Comparison of ENCODE assay signal across 1 cellular context in genomic region chr1:92298573-92299476, GRCh38.
A peak's percentile ranks its signal among the peaks of the same experiment; 100 is the strongest.
TF ChIP-seq lines count a peak whose summit lies in the region.

A gene with protein sequence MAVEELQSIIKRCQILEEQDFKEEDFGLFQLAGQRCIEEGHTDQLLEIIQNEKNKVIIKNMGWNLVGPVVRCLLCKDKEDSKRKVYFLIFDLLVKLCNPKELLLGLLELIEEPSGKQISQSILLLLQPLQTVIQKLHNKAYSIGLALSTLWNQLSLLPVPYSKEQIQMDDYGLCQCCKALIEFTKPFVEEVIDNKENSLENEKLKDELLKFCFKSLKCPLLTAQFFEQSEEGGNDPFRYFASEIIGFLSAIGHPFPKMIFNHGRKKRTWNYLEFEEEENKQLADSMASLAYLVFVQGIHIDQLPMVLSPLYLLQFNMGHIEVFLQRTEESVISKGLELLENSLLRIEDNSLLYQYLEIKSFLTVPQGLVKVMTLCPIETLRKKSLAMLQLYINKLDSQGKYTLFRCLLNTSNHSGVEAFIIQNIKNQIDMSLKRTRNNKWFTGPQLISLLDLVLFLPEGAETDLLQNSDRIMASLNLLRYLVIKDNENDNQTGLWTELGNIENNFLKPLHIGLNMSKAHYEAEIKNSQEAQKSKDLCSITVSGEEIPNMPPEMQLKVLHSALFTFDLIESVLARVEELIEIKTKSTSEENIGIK (minus strand): TSS chr1:92298987. CDS start chr1:92297999, 988 bp downstream.
Gene RPAP2 (plus strand): TSS chr1:92299059. CDS start chr1:92299074, 15 bp downstream.

TF ChIP-seq in HepG2, 621 proteins besides CTCF, POLR2A, EP300 and RAD21 (continued from another document and continues in another):
- TF ChIP-seq ZNF577 (CRISPR knock-in tag; IDR thresholded peaks at IDR 0.05; ENCODE audit: borderline replicate concordance, low read depth) (no peak), ZBTB1 (CRISPR knock-in tag; IDR thresholded peaks at IDR 0.05; ENCODE audit: borderline replicate concordance) (no peak), DMAP1 (CRISPR knock-in tag; IDR thresholded peaks at IDR 0.05) (peak; percentile 90; the same call in 1 of the 2 replicates), NR2C2 (CRISPR knock-in tag; IDR thresholded peaks at IDR 0.05; ENCODE audit: borderline replicate concordance) (peak; percentile 39; the same call in 1 of the 2 replicates), GATA4 (IDR thresholded peaks at IDR 0.05; ENCODE audit: borderline replicate concordance, low read depth) (peak; percentile 20; the same call in 1 of the 2 replicates), ZSCAN5A (CRISPR knock-in tag; IDR thresholded peaks at IDR 0.05; ENCODE audit: borderline replicate concordance) (no peak; the same call in 1 of the 2 replicates), PHF20 (CRISPR knock-in tag; IDR thresholded peaks at IDR 0.05) (peak; percentile 42; the same call in 1 of the 2 replicates), TBL1XR1 (IDR thresholded peaks at IDR 0.05; ENCODE audit: borderline replicate concordance, low read length, partially characterized antibody) (no peak), CBX1 (IDR thresholded peaks at IDR 0.05; ENCODE audit: low read depth) (peak; percentile 64), ZMYM3 (CRISPR knock-in tag; IDR thresholded peaks at IDR 0.05) (peak; percentile 29; the same call in 1 of the 2 replicates), ZNF816 (CRISPR knock-in tag; IDR thresholded peaks at IDR 0.05; ENCODE audit: borderline replicate concordance) (peak; percentile 87; the same call in 1 of the 2 replicates), EED (CRISPR knock-in tag; IDR thresholded peaks at IDR 0.05) (peak; percentile 11; the same call in 1 of the 2 replicates), ZNF546 (CRISPR knock-in tag; conservative IDR thresholded peaks at IDR 0.05) (no peak), ZNF232 (CRISPR knock-in tag; IDR thresholded peaks at IDR 0.05; ENCODE audit: borderline replicate concordance) (peak; percentile 28; the same call in 1 of the 2 replicates), ZSCAN21 (CRISPR knock-in tag; IDR thresholded peaks at IDR 0.05; ENCODE audit: borderline replicate concordance) (peak; percentile 76), ZNF383 (CRISPR knock-in tag; IDR thresholded peaks at IDR 0.05; ENCODE audit: borderline replicate concordance) (0 out of 2 replicates have a peak, but pooled peaks have one; percentile 38), MIXL1 (CRISPR knock-in tag; IDR thresholded peaks at IDR 0.05) (no peak), NFIB (CRISPR knock-in tag; IDR thresholded peaks at IDR 0.05; ENCODE audit: borderline replicate concordance) (no peak), PAWR (CRISPR knock-in tag; IDR thresholded peaks at IDR 0.05; ENCODE audit: borderline replicate concordance) (peak; percentile 85), ASH2L (IDR thresholded peaks at IDR 0.05; ENCODE audit: insufficient read length, low read depth, low read length) (peak; percentile 85), NFE2L2 (IDR thresholded peaks at IDR 0.05; ENCODE audit: low read length) (no peak), ZNF567 (CRISPR knock-in tag; IDR thresholded peaks at IDR 0.05; ENCODE audit: borderline replicate concordance) (no peak), IRX3 (CRISPR knock-in tag; IDR thresholded peaks at IDR 0.05; ENCODE audit: borderline replicate concordance, low read depth) (no peak; the same call in 1 of the 2 replicates), RFX5 (IDR thresholded peaks at IDR 0.05; ENCODE audit: low read depth, low read length) (no peak), FOSL2 (CRISPR knock-in tag; IDR thresholded peaks at IDR 0.05) (0 out of 2 replicates have a peak, but pooled peaks have one; percentile 18), MAX (IDR thresholded peaks at IDR 0.05) (peak; percentile 79), SETDB1 (CRISPR knock-in tag; IDR thresholded peaks at IDR 0.05; ENCODE audit: borderline replicate concordance) (no peak), ZNF749 (CRISPR knock-in tag; IDR thresholded peaks at IDR 0.05; ENCODE audit: borderline replicate concordance) (peak; percentile 60; the same call in 1 of the 2 replicates), ZNF879 (CRISPR knock-in tag; IDR thresholded peaks at IDR 0.05) (0 out of 2 replicates have a peak, but pooled peaks have one; percentile 33), GABPB1 (CRISPR knock-in tag; IDR thresholded peaks at IDR 0.05) (peak; percentile 78; the same call in 1 of the 2 replicates), GLI4 (CRISPR knock-in tag; IDR thresholded peaks at IDR 0.05; ENCODE audit: borderline replicate concordance) (peak; percentile 72; the same call in 1 of the 2 replicates), ZNF451 (CRISPR knock-in tag; IDR thresholded peaks at IDR 0.05) (no peak), CREM (IDR thresholded peaks at IDR 0.05) (no peak), CREM (CRISPR knock-in tag; IDR thresholded peaks at IDR 0.05) (no peak), ZNF251 (CRISPR knock-in tag; IDR thresholded peaks at IDR 0.05) (no peak), ZNF570 (CRISPR knock-in tag; IDR thresholded peaks at IDR 0.05; ENCODE audit: borderline replicate concordance) (no peak), ZNF564 (CRISPR knock-in tag; IDR thresholded peaks at IDR 0.05) (peak; percentile 35; the same call in 1 of the 2 replicates)
- TF ChIP-seq, protein P1, sequence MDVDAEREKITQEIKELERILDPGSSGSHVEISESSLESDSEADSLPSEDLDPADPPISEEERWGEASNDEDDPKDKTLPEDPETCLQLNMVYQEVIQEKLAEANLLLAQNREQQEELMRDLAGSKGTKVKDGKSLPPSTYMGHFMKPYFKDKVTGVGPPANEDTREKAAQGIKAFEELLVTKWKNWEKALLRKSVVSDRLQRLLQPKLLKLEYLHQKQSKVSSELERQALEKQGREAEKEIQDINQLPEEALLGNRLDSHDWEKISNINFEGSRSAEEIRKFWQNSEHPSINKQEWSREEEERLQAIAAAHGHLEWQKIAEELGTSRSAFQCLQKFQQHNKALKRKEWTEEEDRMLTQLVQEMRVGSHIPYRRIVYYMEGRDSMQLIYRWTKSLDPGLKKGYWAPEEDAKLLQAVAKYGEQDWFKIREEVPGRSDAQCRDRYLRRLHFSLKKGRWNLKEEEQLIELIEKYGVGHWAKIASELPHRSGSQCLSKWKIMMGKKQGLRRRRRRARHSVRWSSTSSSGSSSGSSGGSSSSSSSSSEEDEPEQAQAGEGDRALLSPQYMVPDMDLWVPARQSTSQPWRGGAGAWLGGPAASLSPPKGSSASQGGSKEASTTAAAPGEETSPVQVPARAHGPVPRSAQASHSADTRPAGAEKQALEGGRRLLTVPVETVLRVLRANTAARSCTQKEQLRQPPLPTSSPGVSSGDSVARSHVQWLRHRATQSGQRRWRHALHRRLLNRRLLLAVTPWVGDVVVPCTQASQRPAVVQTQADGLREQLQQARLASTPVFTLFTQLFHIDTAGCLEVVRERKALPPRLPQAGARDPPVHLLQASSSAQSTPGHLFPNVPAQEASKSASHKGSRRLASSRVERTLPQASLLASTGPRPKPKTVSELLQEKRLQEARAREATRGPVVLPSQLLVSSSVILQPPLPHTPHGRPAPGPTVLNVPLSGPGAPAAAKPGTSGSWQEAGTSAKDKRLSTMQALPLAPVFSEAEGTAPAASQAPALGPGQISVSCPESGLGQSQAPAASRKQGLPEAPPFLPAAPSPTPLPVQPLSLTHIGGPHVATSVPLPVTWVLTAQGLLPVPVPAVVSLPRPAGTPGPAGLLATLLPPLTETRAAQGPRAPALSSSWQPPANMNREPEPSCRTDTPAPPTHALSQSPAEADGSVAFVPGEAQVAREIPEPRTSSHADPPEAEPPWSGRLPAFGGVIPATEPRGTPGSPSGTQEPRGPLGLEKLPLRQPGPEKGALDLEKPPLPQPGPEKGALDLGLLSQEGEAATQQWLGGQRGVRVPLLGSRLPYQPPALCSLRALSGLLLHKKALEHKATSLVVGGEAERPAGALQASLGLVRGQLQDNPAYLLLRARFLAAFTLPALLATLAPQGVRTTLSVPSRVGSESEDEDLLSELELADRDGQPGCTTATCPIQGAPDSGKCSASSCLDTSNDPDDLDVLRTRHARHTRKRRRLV (CRISPR knock-in tag; IDR thresholded peaks at IDR 0.05) = no peak; the same call in 1 of the 2 replicates
- TF ChIP-seq, protein P2, sequence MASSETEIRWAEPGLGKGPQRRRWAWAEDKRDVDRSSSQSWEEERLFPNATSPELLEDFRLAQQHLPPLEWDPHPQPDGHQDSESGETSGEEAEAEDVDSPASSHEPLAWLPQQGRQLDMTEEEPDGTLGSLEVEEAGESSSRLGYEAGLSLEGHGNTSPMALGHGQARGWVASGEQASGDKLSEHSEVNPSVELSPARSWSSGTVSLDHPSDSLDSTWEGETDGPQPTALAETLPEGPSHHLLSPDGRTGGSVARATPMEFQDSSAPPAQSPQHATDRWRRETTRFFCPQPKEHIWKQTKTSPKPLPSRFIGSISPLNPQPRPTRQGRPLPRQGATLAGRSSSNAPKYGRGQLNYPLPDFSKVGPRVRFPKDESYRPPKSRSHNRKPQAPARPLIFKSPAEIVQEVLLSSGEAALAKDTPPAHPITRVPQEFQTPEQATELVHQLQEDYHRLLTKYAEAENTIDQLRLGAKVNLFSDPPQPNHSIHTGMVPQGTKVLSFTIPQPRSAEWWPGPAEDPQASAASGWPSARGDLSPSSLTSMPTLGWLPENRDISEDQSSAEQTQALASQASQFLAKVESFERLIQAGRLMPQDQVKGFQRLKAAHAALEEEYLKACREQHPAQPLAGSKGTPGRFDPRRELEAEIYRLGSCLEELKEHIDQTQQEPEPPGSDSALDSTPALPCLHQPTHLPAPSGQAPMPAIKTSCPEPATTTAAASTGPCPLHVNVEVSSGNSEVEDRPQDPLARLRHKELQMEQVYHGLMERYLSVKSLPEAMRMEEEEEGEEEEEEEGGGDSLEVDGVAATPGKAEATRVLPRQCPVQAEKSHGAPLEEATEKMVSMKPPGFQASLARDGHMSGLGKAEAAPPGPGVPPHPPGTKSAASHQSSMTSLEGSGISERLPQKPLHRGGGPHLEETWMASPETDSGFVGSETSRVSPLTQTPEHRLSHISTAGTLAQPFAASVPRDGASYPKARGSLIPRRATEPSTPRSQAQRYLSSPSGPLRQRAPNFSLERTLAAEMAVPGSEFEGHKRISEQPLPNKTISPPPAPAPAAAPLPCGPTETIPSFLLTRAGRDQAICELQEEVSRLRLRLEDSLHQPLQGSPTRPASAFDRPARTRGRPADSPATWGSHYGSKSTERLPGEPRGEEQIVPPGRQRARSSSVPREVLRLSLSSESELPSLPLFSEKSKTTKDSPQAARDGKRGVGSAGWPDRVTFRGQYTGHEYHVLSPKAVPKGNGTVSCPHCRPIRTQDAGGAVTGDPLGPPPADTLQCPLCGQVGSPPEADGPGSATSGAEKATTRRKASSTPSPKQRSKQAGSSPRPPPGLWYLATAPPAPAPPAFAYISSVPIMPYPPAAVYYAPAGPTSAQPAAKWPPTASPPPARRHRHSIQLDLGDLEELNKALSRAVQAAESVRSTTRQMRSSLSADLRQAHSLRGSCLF (CRISPR knock-in tag; IDR thresholded peaks at IDR 0.05; ENCODE audit: borderline replicate concordance) = no peak
- TF ChIP-seq, protein P3, sequence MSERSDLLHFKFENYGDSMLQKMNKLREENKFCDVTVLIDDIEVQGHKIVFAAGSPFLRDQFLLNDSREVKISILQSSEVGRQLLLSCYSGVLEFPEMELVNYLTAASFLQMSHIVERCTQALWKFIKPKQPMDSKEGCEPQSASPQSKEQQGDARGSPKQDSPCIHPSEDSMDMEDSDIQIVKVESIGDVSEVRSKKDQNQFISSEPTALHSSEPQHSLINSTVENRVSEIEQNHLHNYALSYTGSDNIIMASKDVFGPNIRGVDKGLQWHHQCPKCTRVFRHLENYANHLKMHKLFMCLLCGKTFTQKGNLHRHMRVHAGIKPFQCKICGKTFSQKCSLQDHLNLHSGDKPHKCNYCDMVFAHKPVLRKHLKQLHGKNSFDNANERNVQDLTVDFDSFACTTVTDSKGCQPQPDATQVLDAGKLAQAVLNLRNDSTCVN (CRISPR knock-in tag; IDR thresholded peaks at IDR 0.05; ENCODE audit: borderline replicate concordance) = no peak
- TF ChIP-seq, protein P4, sequence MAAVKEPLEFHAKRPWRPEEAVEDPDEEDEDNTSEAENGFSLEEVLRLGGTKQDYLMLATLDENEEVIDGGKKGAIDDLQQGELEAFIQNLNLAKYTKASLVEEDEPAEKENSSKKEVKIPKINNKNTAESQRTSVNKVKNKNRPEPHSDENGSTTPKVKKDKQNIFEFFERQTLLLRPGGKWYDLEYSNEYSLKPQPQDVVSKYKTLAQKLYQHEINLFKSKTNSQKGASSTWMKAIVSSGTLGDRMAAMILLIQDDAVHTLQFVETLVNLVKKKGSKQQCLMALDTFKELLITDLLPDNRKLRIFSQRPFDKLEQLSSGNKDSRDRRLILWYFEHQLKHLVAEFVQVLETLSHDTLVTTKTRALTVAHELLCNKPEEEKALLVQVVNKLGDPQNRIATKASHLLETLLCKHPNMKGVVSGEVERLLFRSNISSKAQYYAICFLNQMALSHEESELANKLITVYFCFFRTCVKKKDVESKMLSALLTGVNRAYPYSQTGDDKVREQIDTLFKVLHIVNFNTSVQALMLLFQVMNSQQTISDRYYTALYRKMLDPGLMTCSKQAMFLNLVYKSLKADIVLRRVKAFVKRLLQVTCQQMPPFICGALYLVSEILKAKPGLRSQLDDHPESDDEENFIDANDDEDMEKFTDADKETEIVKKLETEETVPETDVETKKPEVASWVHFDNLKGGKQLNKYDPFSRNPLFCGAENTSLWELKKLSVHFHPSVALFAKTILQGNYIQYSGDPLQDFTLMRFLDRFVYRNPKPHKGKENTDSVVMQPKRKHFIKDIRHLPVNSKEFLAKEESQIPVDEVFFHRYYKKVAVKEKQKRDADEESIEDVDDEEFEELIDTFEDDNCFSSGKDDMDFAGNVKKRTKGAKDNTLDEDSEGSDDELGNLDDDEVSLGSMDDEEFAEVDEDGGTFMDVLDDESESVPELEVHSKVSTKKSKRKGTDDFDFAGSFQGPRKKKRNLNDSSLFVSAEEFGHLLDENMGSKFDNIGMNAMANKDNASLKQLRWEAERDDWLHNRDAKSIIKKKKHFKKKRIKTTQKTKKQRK (IDR thresholded peaks at IDR 0.05; ENCODE audit: low read length) = no peak
- TF ChIP-seq, protein P5, sequence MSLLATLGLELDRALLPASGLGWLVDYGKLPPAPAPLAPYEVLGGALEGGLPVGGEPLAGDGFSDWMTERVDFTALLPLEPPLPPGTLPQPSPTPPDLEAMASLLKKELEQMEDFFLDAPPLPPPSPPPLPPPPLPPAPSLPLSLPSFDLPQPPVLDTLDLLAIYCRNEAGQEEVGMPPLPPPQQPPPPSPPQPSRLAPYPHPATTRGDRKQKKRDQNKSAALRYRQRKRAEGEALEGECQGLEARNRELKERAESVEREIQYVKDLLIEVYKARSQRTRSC (CRISPR knock-in tag; IDR thresholded peaks at IDR 0.05; ENCODE audit: low read depth) = 0 out of 2 replicates have a peak, but pooled peaks have one; percentile 40
